ENCODE assay signal across 9 cellular contexts in genomic region chr3:149151843-149152242, GRCh38. TPM values are rescaled to one million over a fixed set of nuclear protein-coding genes. Genes with fewer than 3 reads are reported as not detected.
DNase-seq lines count a peak whose midpoint lies in the region; ATAC-seq and TF ChIP-seq lines count a peak whose summit lies in the region.
"Had no signal": no experiment of that assay in that cellular context is flagged by ENCODE, and none has a peak within 500 bp of the region (broad histone marks: within the 10 kb centered on the region; RNA-seq: fewer than 3 reads in every experiment).

No MANE protein-coding gene starts in this region.

- H3K4me3 ChIP-seq in A673 (ENCODE audit: low read depth, low read length, poor library complexity, severe bottlenecking), result no peak overlapping the region

- CTCF ChIA-PET in A673 (lab: Charles Lee), result no interaction called here

- peak; percentile 41 for ATAC-seq in GM18909 (IDR thresholded peaks at IDR 0.05; ENCODE audit: poor library complexity, unreplicated experiment)

- TF ChIP-seq CTCF in A673 (conservative IDR thresholded peaks at IDR 0.05; ENCODE audit: low read depth, low read length), result no peak

- no peaks in the 10 kb centered on the region for H3K4me1 ChIP-seq in A673 (ENCODE audit: insufficient read depth, low read length, poor library complexity, severe bottlenecking)

- H3K27ac ChIP-seq in A673 (ENCODE audit: low read depth, low read length, poor library complexity, severe bottlenecking), result no peak overlapping the region

- no peaks in the 10 kb centered on the region for H3K27me3 ChIP-seq in A673 (replicated peaks; ENCODE audit: insufficient read depth, low read depth, low read length, poor library complexity)

- POLR2A ChIA-PET in A673 (lab: Charles Lee; ENCODE audit: low non-redundant PET), result no interaction called here

- H3K36me3 ChIP-seq in A673 (ENCODE audit: insufficient read depth, low read length, poor library complexity, severe bottlenecking), result no peaks in the 10 kb centered on the region

- DNase-seq in A673 (ENCODE audit: low spot score) (peak; percentile 29), SW480 (ENCODE audit: low spot score) (peak; percentile 49), hepatic stellate cell (ENCODE audit: low spot score) (peak; percentile 42), hypothalamus (lab: John Stamatoyannopoulos, UW) (no peak), T-helper 1 cell (no peak), anterior cingulate cortex (lab: John Stamatoyannopoulos, UW) (no peak)
- no peak for DNase-seq in stimulated activated CD4-positive, alpha-beta T cell treated with anti-CD3 and anti-CD28 coated beads, Interleukin-4, amount 100 ng/mL, for 24 hours
- DNase-seq: NCI-H446 treated with DMSO at 0.1 percent for 48 hours had no signal

- no peaks in the 10 kb centered on the region for H3K9me3 ChIP-seq in A673 (ENCODE audit: low read depth, low read length, poor library complexity, severe bottlenecking)

- no TSS peak for BruUV-seq in A673 (replicated peaks; lab: Mats Ljungman, UMichigan)

- intact Hi-C loops in A673 (cut with micrococcal nuclease; ENCODE audit: unreplicated experiment), result no loop called here

RNA-seq across cellular contexts. Expression of gene HPS3, which starts 22.4 kb away (rescaled TPM):
- 12.6 and 15.1 TPM in 2 replicates for total RNA-seq in A673 (2021)

Comparison
In these comparisons a context has a peak if more than half of its experiments do, and no peak if none do; other contexts are left out.
1. DNase-seq: peak in A673 (single experiment), SW480 (single experiment) and hepatic stellate cell (single experiment); none in hypothalamus (0 of 51), T-helper 1 cell (0 of 5), stimulated activated CD4-positive, alpha-beta T cell treated with anti-CD3 and anti-CD28 coated beads, Interleukin-4, amount 100 ng/mL, for 24 hours (single experiment) and anterior cingulate cortex (0 of 58).